In genomic region chr10:72009430-72010081, GRCh38 we compare ENCODE assay signal across 8 cellular contexts. TPM values are rescaled to one million over a fixed set of nuclear protein-coding genes. Genes with fewer than 3 reads are reported as not detected.
A peak's percentile ranks its signal among the peaks of the same experiment; 100 is the strongest.
DNase-seq lines count a peak whose midpoint lies in the region; ATAC-seq, FAIRE-seq and TF ChIP-seq lines count a peak whose summit lies in the region.

No MANE protein-coding gene starts in this region.

- H3K27me3 Mint-ChIP-seq in HFFc6 (ENCODE audit: insufficient read depth) = peaks cover 4% of the 10 kb centered on the region

- peak overlapping the region; percentile 74 for H3K9ac ChIP-seq in mammary epithelial cell (ENCODE audit: insufficient read depth, low read length)
- peak overlapping the region; percentile 81 for H3K9ac ChIP-seq in keratinocyte (ENCODE audit: control insufficient read depth, extremely low read depth, insufficient read depth, low read length)

- H3K27me3 ChIP-seq in mammary epithelial cell (ENCODE audit: insufficient read depth, low read length) = no peaks in the 10 kb centered on the region
- no peaks in the 10 kb centered on the region for H3K27me3 ChIP-seq in keratinocyte (ENCODE audit: control insufficient read depth, extremely low read depth, insufficient read depth, low read length)

- intact Hi-C loops in mammary epithelial cell (cut with micrococcal nuclease) = loop anchor here (1.0 to 5.0 kb wide), 5 partner anchors 10 to 163 kb away; partner anchors contain the start of gene CHST3

- H3K36me3 Mint-ChIP-seq in HFFc6 (ENCODE audit: low read depth) = peaks cover 46% of the 10 kb centered on the region

- no peak for ATAC-seq in GM21360 (IDR thresholded peaks at IDR 0.05; ENCODE audit: unreplicated experiment)
- ATAC-seq in stimulated activated naive CD8-positive, alpha-beta T cell treated with anti-CD3 and anti-CD28 coated beads, Interleukin-15, Interleukin-2, amounts not matched to agents 100 U/mL and 50 U/mL, for 24 hours = no peak

- H3K4me1 ChIP-seq in mammary epithelial cell (ENCODE audit: insufficient read depth, low read length) = peaks cover 34% of the 10 kb centered on the region
- H3K4me1 ChIP-seq in keratinocyte (ENCODE audit: control insufficient read depth, extremely low read depth, insufficient read depth, low read length) = peaks cover 27% of the 10 kb centered on the region

- no peak for FAIRE-seq in keratinocyte (lab: Jason Lieb, UNC)

- peak overlapping the region; percentile 67 for H3K4me3 Mint-ChIP-seq in HFFc6

- WGBS in mammary epithelial cell (ENCODE audit: low coverage, missing lambda C conversion rate) = 6% methylated on average over 9 of the region's 12 CpGs

- in situ Hi-C loops in mammary epithelial cell (cut with MboI; ENCODE audit: low sequenced_read_pairs in 2 of 2) = no loop called here

- TF ChIP-seq CTCF in HFFc6 (IDR thresholded peaks at IDR 0.05) = no peak
- TF ChIP-seq CTCF in mammary epithelial cell (conservative IDR thresholded peaks at IDR 0.05 in 1 of 2, IDR thresholded peaks at IDR 0.05 in 1 of 2; ENCODE audit: extremely low read depth in 1 of 2, insufficient read depth in 1 of 2, low read depth in 1 of 2, low read length in 2 of 2) = no peak
- no peak for TF ChIP-seq CTCF in keratinocyte (optimal IDR thresholded peaks at IDR 0.05 in 1 of 3, IDR thresholded peaks at IDR 0.05 in 1 of 3, conservative IDR thresholded peaks at IDR 0.05 in 1 of 3; ENCODE audit: extremely low read depth in 1 of 3, insufficient read depth in 2 of 3, low read length in 3 of 3)

- H3K36me3 ChIP-seq in mammary epithelial cell (ENCODE audit: insufficient read depth, low read length) (peaks cover 14% of the 10 kb centered on the region), keratinocyte (ENCODE audit: control insufficient read depth in 2 of 2, extremely low read depth in 1 of 2, insufficient read depth in 2 of 2, low read length in 2 of 2) (peaks cover 9 to 39% of the 10 kb centered on the region in 2 experiments)

- peak overlapping the region; percentile 92 for H3K27ac ChIP-seq in mammary epithelial cell (ENCODE audit: insufficient read depth, low read depth, low read length)
- H3K27ac ChIP-seq in keratinocyte (ENCODE audit: control insufficient read depth, insufficient read depth, low read length) = peak overlapping the region; percentile 96
- H3K27ac ChIP-seq in skin epidermis = peak overlapping the region; percentile 42 to 93 (median 81)

- H3K9me3 ChIP-seq in mammary epithelial cell (replicated peaks; ENCODE audit: insufficient read depth, low read length) (no peaks in the 10 kb centered on the region), keratinocyte (ENCODE audit: control insufficient read depth, low read depth, low read length) (no peaks in the 10 kb centered on the region)

- peaks cover 28% of the 10 kb centered on the region for H3K4me1 Mint-ChIP-seq in HFFc6 (ENCODE audit: low read depth)

- H3K9me3 Mint-ChIP-seq in HFFc6 = no peaks in the 10 kb centered on the region

- dilution Hi-C loops in mammary epithelial cell (cut with HindIII; ENCODE audit: low sequenced_read_pairs) (loop anchor here (5.0 kb wide), 2 partner anchors 68 to 92 kb away; no protein-coding TSS in a partner anchor), keratinocyte (cut with MboI; ENCODE audit: extremely low pct_ligation_motif_present, low sequenced_read_pairs) (no loop called here)

- CTCF ChIA-PET in mammary epithelial cell (lab: Charles Lee; ENCODE audit: low non-redundant PET) = interaction anchor here (0.5 kb wide), 1 partner anchor 212 kb away, joined by 6 read pairs; no protein-coding TSS in a partner anchor

- H3K9me1 ChIP-seq in keratinocyte (ENCODE audit: control insufficient read depth, extremely low read depth, insufficient read depth, low read length) = no peaks in the 10 kb centered on the region

- H3K79me2 ChIP-seq in mammary epithelial cell (ENCODE audit: insufficient read depth, low read length) = peaks cover 50% of the 10 kb centered on the region
- H3K79me2 ChIP-seq in keratinocyte (ENCODE audit: control insufficient read depth, insufficient read depth, low read length) = peaks cover 8% of the 10 kb centered on the region

- DNase-seq in HFFc6 (peak; percentile 94), mammary epithelial cell (peak; percentile 91), keratinocyte (ENCODE audit: low read depth, low spot score) (peak; percentile 41), DMS114 treated with DMSO at 0.1 percent for 48 hours (lab: John Stamatoyannopoulos, UW; ENCODE audit: unreplicated experiment) (no peak), SKM-1 treated with dmso at 0.1 percent for 144 hours (lab: John Stamatoyannopoulos, UW; ENCODE audit: unreplicated experiment) (no peak)
- no peak for DNase-seq in stimulated activated naive CD8-positive, alpha-beta T cell treated with anti-CD3 and anti-CD28 coated beads, Interleukin-15, Interleukin-2, amounts not matched to agents 100 U/mL and 50 U/mL, for 24 hours

- no TSS peak for BruUV-seq in mammary epithelial cell (replicated peaks; lab: Mats Ljungman, UMichigan)

- H2AFZ ChIP-seq in mammary epithelial cell (ENCODE audit: low read depth, low read length) = peak overlapping the region; percentile 41
- peak overlapping the region; percentile 70 for H2AFZ ChIP-seq in keratinocyte (ENCODE audit: control insufficient read depth, low read length)

- H3K4me2 ChIP-seq in mammary epithelial cell (ENCODE audit: insufficient read depth, low read depth, low read length) = peak overlapping the region; percentile 24
- H3K4me2 ChIP-seq in keratinocyte (ENCODE audit: control insufficient read depth, extremely low read depth, insufficient read depth, low read depth, low read length) = peak overlapping the region; percentile 67

- H3K27ac Mint-ChIP-seq in HFFc6 = peak overlapping the region; percentile 98

- H4K20me1 ChIP-seq in mammary epithelial cell (ENCODE audit: insufficient read depth, low read length) (no peaks in the 10 kb centered on the region), keratinocyte (ENCODE audit: control insufficient read depth, extremely low read depth, insufficient read depth, low read length) (no peaks in the 10 kb centered on the region)

- H3K4me3 ChIP-seq in mammary epithelial cell (replicated peaks in 1 of 3; ENCODE audit: insufficient read depth in 1 of 3, low read depth in 2 of 3, low read length in 3 of 3) (no peak overlapping the region), keratinocyte (ENCODE audit: control insufficient read depth in 2 of 3, extremely low read depth in 1 of 3, insufficient read depth in 2 of 3, low read depth in 1 of 3, low read length in 3 of 3) (peak overlapping the region in 2 of 3 experiments; percentile 27 to 38), skin epidermis (no peak overlapping the region)

RNA-seq across cellular contexts. Expression of gene CHST3, which starts 45.4 kb away (rescaled TPM):
- 10 to 100 TPM; 34.9 to 48.1 (median 40.3) TPM for total RNA-seq in HFFc6 (2021; fragmentation: NEBNext Ultra II Directional; extraction: Animal tissue kit (Norgen Biotek cat#: 25700))
- total RNA-seq in mammary epithelial cell = 10 to 100 TPM; 32.4 to 85.0 TPM
- polyA plus RNA-seq in mammary epithelial cell (18.1 TPM), keratinocyte (12.0 to 12.4 TPM (median 12.3 TPM) in 3 replicates)
- polyA minus RNA-seq in mammary epithelial cell (35.7 TPM), keratinocyte (17.8 to 29.2 TPM (median 23.1 TPM) in 3 replicates)
- 3.6 TPM for polyA plus RNA-seq in keratinocyte (2011; ENCODE audit: low read depth)
- polyA plus RNA-seq in keratinocyte (2011; cell fraction: cytosol; rRNA removed) = 7.5 and 7.8 TPM in 2 replicates
- polyA plus RNA-seq in keratinocyte (2011; cell fraction: nucleus; rRNA removed) = 29.9 and 32.6 TPM in 2 replicates
- 5.8 and 14.6 TPM in 2 replicates for polyA plus RNA-seq in keratinocyte (2012; ENCODE audit: low replicate concordance)
- polyA minus RNA-seq in keratinocyte (2011; cell fraction: cytosol; rRNA and poly(A)+ RNA removed) = 13.4 TPM
- 34.8 and 43.4 TPM in 2 replicates for polyA minus RNA-seq in keratinocyte (2011; cell fraction: nucleus; rRNA and poly(A)+ RNA removed)

Comparison
In these comparisons a context has a peak if more than half of its experiments do, and no peak if none do; other contexts are left out.
1. DNase-seq: peak in HFFc6 (single experiment), mammary epithelial cell (single experiment) and keratinocyte (single experiment); none in DMS114 treated with DMSO at 0.1 percent for 48 hours (single experiment), stimulated activated naive CD8-positive, alpha-beta T cell treated with anti-CD3 and anti-CD28 coated beads, Interleukin-15, Interleukin-2, amounts not matched to agents 100 U/mL and 50 U/mL, for 24 hours (single experiment) and SKM-1 treated with dmso at 0.1 percent for 144 hours (single experiment).
2. H3K4me3 ChIP-seq: peak in keratinocyte (2 of 3); none in mammary epithelial cell (0 of 3) and skin epidermis (0 of 7).
3. Peak in every context shown above with its lines, with median percentiles within 50 percentile points of each other: H3K27ac ChIP-seq.